In the genomic region with DNA sequence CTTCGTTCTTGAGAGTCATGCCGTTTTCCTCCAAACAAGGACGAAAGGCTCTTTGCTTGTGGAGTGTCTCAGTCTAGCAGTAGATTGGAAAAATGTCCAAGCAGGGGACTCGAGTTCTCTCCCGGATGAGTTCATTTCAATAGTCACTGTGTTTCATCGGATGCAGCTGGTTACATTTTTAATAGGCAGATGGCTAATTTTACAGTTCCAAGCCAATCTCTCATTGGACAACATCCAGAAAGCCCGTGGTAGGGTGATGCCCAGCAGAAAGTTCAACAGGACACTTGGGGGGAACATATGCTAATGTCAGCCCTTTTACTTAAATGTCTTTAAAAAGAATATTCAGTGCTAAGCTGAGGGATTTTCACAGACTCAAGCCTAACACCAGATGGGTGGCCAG, we compare ENCODE assay signal across 18 cellular contexts.
A peak's percentile ranks its signal among the peaks of the same experiment; 100 is the strongest.
DNase-seq lines count a peak whose midpoint lies in the region; ATAC-seq and TF ChIP-seq lines count a peak whose summit lies in the region.
"Had no signal": no experiment of that assay in that cellular context is flagged by ENCODE, and none has a peak within 500 bp of the region (broad histone marks: within the 10 kb centered on the region; RNA-seq: fewer than 3 reads in every experiment).

No MANE protein-coding gene starts in this region.

- peak overlapping the region; percentile 80 for H3K18ac ChIP-seq in mesendoderm (ENCODE audit: low read length)

- H3K9me3 ChIP-seq in heart right ventricle, result no peaks in the 10 kb centered on the region
- H3K9me3 ChIP-seq: adrenal gland, heart left ventricle, left lung, SJSA1, thoracic aorta had no signal

- H3K27me3 ChIP-seq in mesendoderm (ENCODE audit: insufficient read depth, low read length, poor library complexity) (no peaks in the 10 kb centered on the region), heart right ventricle (peaks cover 0 to 48% (median 33%) of the 10 kb centered on the region in 7 donors)
- H3K27me3 ChIP-seq: SJSA1 had no signal

- H3K27ac ChIP-seq in caudate nucleus (ENCODE audit: low read depth, low read length), result peak overlapping the region; percentile 90
- peak overlapping the region; percentile 12 for H3K27ac ChIP-seq in mesendoderm (ENCODE audit: low read depth, low read length)
- no peak overlapping the region for H3K27ac ChIP-seq in heart right ventricle
- H3K27ac ChIP-seq: adrenal gland, heart left ventricle, left lung, SJSA1, thoracic aorta had no signal

- peak; percentile 20 for DNase-seq in AG10803 (ENCODE audit: low read depth)
- DNase-seq in M059J (ENCODE audit: low read depth), result peak; percentile 44
- peak in 40 of 61 donors; percentile 5 to 74 (median 44) for DNase-seq in caudate nucleus (lab: John Stamatoyannopoulos, UW)
- DNase-seq in mesendoderm, result no peak
- DNase-seq in heart right ventricle, result no peak
- no peak for DNase-seq in NCI-H1105 (lab: John Stamatoyannopoulos, UW)
- no peak for DNase-seq in central memory CD4-positive, alpha-beta T cell
- DNase-seq: ACHN; activated CD4-positive, alpha-beta memory T cell treated with anti-CD3 and anti-CD28 coated beads for 36 hours; adrenal gland; cortex of kidney; erythroblast; heart left ventricle; left lung; naive B cell had no signal

- no CpG with 5 or more reads among the region's 7 CpGs for WGBS in mesendoderm (ENCODE audit: extremely low coverage, insufficient coverage, low lambda C conversion rate)
- 19 to 36% methylated on average over 7 of the region's 7 CpGs for WGBS in heart right ventricle, 2 donors

- intact Hi-C loops in heart right ventricle (cut with DNase I), result no loop called here

- H3K36me3 ChIP-seq in mesendoderm (ENCODE audit: control insufficient read depth, insufficient read depth, low read length) (no peaks in the 10 kb centered on the region), heart right ventricle (no peaks in the 10 kb centered on the region)
- H3K36me3 ChIP-seq: adrenal gland, heart left ventricle, left lung, SJSA1, thoracic aorta had no signal

- no peak overlapping the region for H2BK5ac ChIP-seq in mesendoderm (ENCODE audit: low read length)

- H3K79me1 ChIP-seq in mesendoderm (ENCODE audit: low read length), result no peaks in the 10 kb centered on the region

- H3K4me1 ChIP-seq in mesendoderm (ENCODE audit: control insufficient read depth, low read depth, low read length) (peaks cover 12% of the 10 kb centered on the region), heart right ventricle (no peaks in the 10 kb centered on the region)
- H3K4me1 ChIP-seq: adrenal gland, heart left ventricle, left lung, SJSA1 had no signal

- H3K4me3 ChIP-seq in AG10803 (ENCODE audit: low read length), result no peak overlapping the region
- H3K4me3 ChIP-seq in mesendoderm (ENCODE audit: low read length), result no peak overlapping the region
- no peak overlapping the region for H3K4me3 ChIP-seq in heart right ventricle
- H3K4me3 ChIP-seq: adrenal gland, heart left ventricle, left lung, SJSA1, thoracic aorta had no signal

- H3K4me2 ChIP-seq in mesendoderm (ENCODE audit: low read length), result no peak overlapping the region

- H2BK15ac ChIP-seq in mesendoderm (replicated peaks; ENCODE audit: low read depth), result peak overlapping the region; percentile 57

- H4K8ac ChIP-seq in mesendoderm (ENCODE audit: low read depth, low read length), result no peak overlapping the region

- H3K9ac ChIP-seq in mesendoderm (ENCODE audit: low read length), result no peak overlapping the region

- no peak for TF ChIP-seq CTCF in AG10803 (conservative IDR thresholded peaks at IDR 0.05; ENCODE audit: low read length)
- no peak for TF ChIP-seq CTCF in heart right ventricle (IDR thresholded peaks at IDR 0.05)

- no peak overlapping the region for H4K5ac ChIP-seq in mesendoderm (ENCODE audit: low read length)

- no peak overlapping the region for H2AK5ac ChIP-seq in mesendoderm (ENCODE audit: low read length)

- no peak for ATAC-seq in heart right ventricle
- ATAC-seq in HG02759 (IDR thresholded peaks at IDR 0.05; ENCODE audit: unreplicated experiment), result no peak
- ATAC-seq: heart left ventricle, left lung had no signal

- peak overlapping the region; percentile 86 for H3K4ac ChIP-seq in mesendoderm (ENCODE audit: low read depth, low read length)

- no peaks in the 10 kb centered on the region for H3K79me2 ChIP-seq in mesendoderm (ENCODE audit: control insufficient read depth, insufficient read depth, low read length)

- H3K23ac ChIP-seq in mesendoderm (ENCODE audit: low read length), result no peak overlapping the region

- H3K56ac ChIP-seq in mesendoderm (ENCODE audit: low read length), result peak overlapping the region; percentile 62

- H2BK120ac ChIP-seq in mesendoderm (ENCODE audit: low read depth, low read length), result no peak overlapping the region

Comparison
In these comparisons a context has a peak if more than half of its experiments do, and no peak if none do; other contexts are left out.
1. DNase-seq: peak in AG10803 (single experiment), M059J (single experiment) and caudate nucleus (40 of 61); none in mesendoderm (single experiment), heart right ventricle (0 of 2), NCI-H1105 (single experiment) and central memory CD4-positive, alpha-beta T cell (single experiment).
2. H3K27ac ChIP-seq: peak in caudate nucleus (single experiment) and mesendoderm (single experiment); none in heart right ventricle (0 of 10).